ENCODE assay signal across 8 cellular contexts in genomic region chr7:105013283-105013817, GRCh38. TPM values are rescaled to one million over a fixed set of nuclear protein-coding genes. Genes with fewer than 3 reads are reported as not detected.
DNase-seq lines count a peak whose midpoint lies in the region; ATAC-seq and TF ChIP-seq lines count a peak whose summit lies in the region.

No MANE protein-coding gene starts in this region.

- peak overlapping the region; percentile 100 for H3K27ac Mint-ChIP-seq in activated CD4-positive, alpha-beta T cell treated with anti-CD3 and anti-CD28 coated beads, Interleukin-2, amount 10 ng/mL, durations not matched to agents 7 days and 5 days
- H3K27ac Mint-ChIP-seq in dendritic cell treated with granulocyte-macrophage colony-stimulating factor and Interleukin-4, amounts not matched to agents 40 ng/mL and 50 ng/mL, for 4 days, result peak overlapping the region; percentile 100

- peaks cover 3 to 39% (median 34%) of the 10 kb centered on the region in 4 donors for H3K4me1 ChIP-seq in liver (ENCODE audit: control insufficient read depth in 4 of 4, insufficient read depth in 4 of 4, low read length in 3 of 4)

- H3K27me3 ChIP-seq in BJ (ENCODE audit: control insufficient read depth, insufficient read depth, low read length) (no peaks in the 10 kb centered on the region), liver (ENCODE audit: control insufficient read depth in 4 of 4, insufficient read depth in 4 of 4, low read length in 3 of 4) (no peaks in the 10 kb centered on the region)

- peak; percentile 66 for DNase-seq in BJ (ENCODE audit: low read depth)
- peak; percentile 46 for DNase-seq in NCI-H510A treated with DMSO at 0.1 percent for 48 hours (lab: John Stamatoyannopoulos, UW)
- peak; percentile 96 for DNase-seq in activated CD4-positive, alpha-beta T cell treated with anti-CD3 and anti-CD28 coated beads, Interleukin-2, amount 10 ng/mL, durations not matched to agents 7 days and 5 days
- peak; percentile 92 for DNase-seq in stimulated activated CD4-positive, alpha-beta T cell treated with anti-CD3 and anti-CD28 coated beads, Interleukin-4, amount 100 ng/mL, for 1 hour

- H3K9me3 ChIP-seq in liver (ENCODE audit: control insufficient read depth in 4 of 4, low read length in 3 of 4), result no peaks in the 10 kb centered on the region

- peak in 1 of 2 donors; percentile 13 for TF ChIP-seq RAD21 in liver (IDR thresholded peaks at IDR 0.05)

- H3K36me3 ChIP-seq in BJ (ENCODE audit: control insufficient read depth, insufficient read depth, low read length) (no peaks in the 10 kb centered on the region; the same call in 1 of the 2 replicates), liver (ENCODE audit: control insufficient read depth in 4 of 4, insufficient read depth in 3 of 4, low read depth in 1 of 4, low read length in 3 of 4) (no peaks in the 10 kb centered on the region)

- TF ChIP-seq POLR2A in GM19193 (IDR thresholded peaks at IDR 0.05; ENCODE audit: extremely low read depth, insufficient read depth, insufficient read length), result peak; percentile 96

- WGBS in liver, result under 1% methylated on average over 34 of the region's 34 CpGs

- ATAC-seq in HG03439 (IDR thresholded peaks at IDR 0.05; ENCODE audit: unreplicated experiment), result peak; percentile 44

- H3K4me1 Mint-ChIP-seq in activated CD4-positive, alpha-beta T cell treated with anti-CD3 and anti-CD28 coated beads, Interleukin-2, amount 10 ng/mL, durations not matched to agents 7 days and 5 days, result peaks cover 39% of the 10 kb centered on the region
- peaks cover 36% of the 10 kb centered on the region for H3K4me1 Mint-ChIP-seq in dendritic cell treated with granulocyte-macrophage colony-stimulating factor and Interleukin-4, amounts not matched to agents 40 ng/mL and 50 ng/mL, for 4 days (ENCODE audit: low read depth)

- H3K36me3 Mint-ChIP-seq in activated CD4-positive, alpha-beta T cell treated with anti-CD3 and anti-CD28 coated beads, Interleukin-2, amount 10 ng/mL, durations not matched to agents 7 days and 5 days (ENCODE audit: low read depth), result peaks cover 68% of the 10 kb centered on the region
- H3K36me3 Mint-ChIP-seq in dendritic cell treated with granulocyte-macrophage colony-stimulating factor and Interleukin-4, amounts not matched to agents 40 ng/mL and 50 ng/mL, for 4 days (ENCODE audit: low read depth), result peaks cover 62% of the 10 kb centered on the region

- peak overlapping the region; percentile 80 for H3K4me3 ChIP-seq in BJ (ENCODE audit: low read depth, low read length)
- H3K4me3 ChIP-seq in liver (ENCODE audit: low read depth in 1 of 3, low read length in 3 of 3), result peak overlapping the region; percentile 83 to 91 (median 87)

- H3K9ac ChIP-seq in liver (ENCODE audit: low read depth in 1 of 2, low read length in 2 of 2), result peak overlapping the region; percentile 99 to 100

- intact Hi-C loops in dendritic cell treated with granulocyte-macrophage colony-stimulating factor and Interleukin-4, amounts not matched to agents 40 ng/mL and 50 ng/mL, for 4 days (cut with micrococcal nuclease), result loop anchor here (1.0 kb wide), 1 partner anchor 29 kb away; no protein-coding TSS in a partner anchor

- POLR2A ChIA-PET in BJ (lab: Charles Lee), result interaction anchor here (0.5 to 1.6 kb wide), 7 partner anchors 10 to 133 kb away, joined by 3 to 9 read pairs (median 4); no protein-coding TSS in a partner anchor
- POLR2A ChIA-PET in activated CD4-positive, alpha-beta T cell treated with anti-CD3 and anti-CD28 coated beads, Interleukin-2, amount 10 ng/mL, durations not matched to agents 7 days and 5 days (lab: Charles Lee), result interaction anchor here (0.5 to 2.6 kb wide), 7 partner anchors 29 to 255 kb away, joined by 3 to 13 read pairs (median 3); no protein-coding TSS in a partner anchor

- no peaks in the 10 kb centered on the region for H3K9me3 Mint-ChIP-seq in activated CD4-positive, alpha-beta T cell treated with anti-CD3 and anti-CD28 coated beads, Interleukin-2, amount 10 ng/mL, durations not matched to agents 7 days and 5 days
- H3K9me3 Mint-ChIP-seq in dendritic cell treated with granulocyte-macrophage colony-stimulating factor and Interleukin-4, amounts not matched to agents 40 ng/mL and 50 ng/mL, for 4 days, result no peaks in the 10 kb centered on the region

- H3K4me3 Mint-ChIP-seq in activated CD4-positive, alpha-beta T cell treated with anti-CD3 and anti-CD28 coated beads, Interleukin-2, amount 10 ng/mL, durations not matched to agents 7 days and 5 days, result peak overlapping the region; percentile 99
- peak overlapping the region; percentile 96 for H3K4me3 Mint-ChIP-seq in dendritic cell treated with granulocyte-macrophage colony-stimulating factor and Interleukin-4, amounts not matched to agents 40 ng/mL and 50 ng/mL, for 4 days

- peak overlapping the region; percentile 99 to 100 for H3K27ac ChIP-seq in liver (ENCODE audit: low read depth in 1 of 2, low read length in 2 of 2)

- no peaks in the 10 kb centered on the region for H3K27me3 Mint-ChIP-seq in activated CD4-positive, alpha-beta T cell treated with anti-CD3 and anti-CD28 coated beads, Interleukin-2, amount 10 ng/mL, durations not matched to agents 7 days and 5 days
- no peaks in the 10 kb centered on the region for H3K27me3 Mint-ChIP-seq in dendritic cell treated with granulocyte-macrophage colony-stimulating factor and Interleukin-4, amounts not matched to agents 40 ng/mL and 50 ng/mL, for 4 days

- CTCF ChIA-PET in BJ (lab: Yijun Ruan, JAX), result interaction anchor here (0.7 to 3.2 kb wide), 8 partner anchors 12 to 1059 kb away, joined by 3 to 12 read pairs (median 4); no protein-coding TSS in a partner anchor
- CTCF ChIA-PET in activated CD4-positive, alpha-beta T cell treated with anti-CD3 and anti-CD28 coated beads, Interleukin-2, amount 10 ng/mL, durations not matched to agents 7 days and 5 days (lab: Charles Lee), result interaction anchor here (0.6 to 10.4 kb wide), 15 partner anchors 9 to 516 kb away, joined by 3 to 120 read pairs (median 3); no protein-coding TSS in a partner anchor

- TF ChIP-seq CTCF in BJ (IDR thresholded peaks at IDR 0.05; ENCODE audit: insufficient read depth, low read depth, low read length), result peak; percentile 77
- TF ChIP-seq CTCF in liver (IDR thresholded peaks at IDR 0.05; ENCODE audit: low read depth, low read length, missing input control), result peak; percentile 60

TF ChIP-seq in liver, 16 proteins besides CTCF, POLR2A, EP300 and RAD21 (continues in another document):
- TF ChIP-seq REST (IDR thresholded peaks at IDR 0.05) (peak; percentile 90), FOXA2 (IDR thresholded peaks at IDR 0.05) (no peak), RXRA (IDR thresholded peaks at IDR 0.05) (peak; percentile 49 to 56), MAX (IDR thresholded peaks at IDR 0.05) (no peak), NR2F2 (IDR thresholded peaks at IDR 0.05) (no peak), TAF1 (conservative IDR thresholded peaks at IDR 0.05) (peak; percentile 96), EGR1 (IDR thresholded peaks at IDR 0.05; ENCODE audit: low read depth in 2 of 2) (peak in 1 of 2 donors; percentile 45), GABPA (IDR thresholded peaks at IDR 0.05 in 1 of 2, conservative IDR thresholded peaks at IDR 0.05 in 1 of 2) (no peak), FOXA1 (IDR thresholded peaks at IDR 0.05) (no peak), YY1 (IDR thresholded peaks at IDR 0.05) (no peak), HNF4G (IDR thresholded peaks at IDR 0.05) (no peak), HNF4A (conservative IDR thresholded peaks at IDR 0.05) (peak in 1 of 2 donors; percentile 14), SP1 (IDR thresholded peaks at IDR 0.05) (no peak)

RNA-seq across cellular contexts. Expression of gene KMT2E, which starts 0.7 kb away (rescaled TPM):
- 4.4 and 8.0 TPM in 2 replicates for polyA plus RNA-seq in BJ (2011; rRNA removed)
- polyA minus RNA-seq in BJ (2011; rRNA and poly(A)+ RNA removed), result 43.8 and 60.3 TPM in 2 replicates
- total RNA-seq in activated CD4-positive, alpha-beta T cell treated with anti-CD3 and anti-CD28 coated beads, Interleukin-2, amount 10 ng/mL, durations not matched to agents 7 days and 5 days, result 10 to 100 TPM; 97.4 to 98.5 TPM
- 10 to 100 TPM; 52.4 to 55.6 TPM for total RNA-seq in liver
- polyA plus RNA-seq in liver, result 10 to 100 TPM in 1 of 2 donors, 1 to 10 TPM in 1; 7.1 to 32.5 TPM

Comparison
In these comparisons a context has a peak if more than half of its experiments do, and no peak if none do; other contexts are left out.
1. Peak in every context shown above with its lines: DNase-seq, ATAC-seq, H3K4me3 ChIP-seq and H3K27ac ChIP-seq.
2. DNase-seq: peak in every context shown above with its lines; median percentile 96 in activated CD4-positive, alpha-beta T cell treated with anti-CD3 and anti-CD28 coated beads, Interleukin-2, amount 10 ng/mL, durations not matched to agents 7 days and 5 days; 92 in stimulated activated CD4-positive, alpha-beta T cell treated with anti-CD3 and anti-CD28 coated beads, Interleukin-4, amount 100 ng/mL, for 1 hour; 66 in BJ; 46 in NCI-H510A treated with DMSO at 0.1 percent for 48 hours.